26 cellular contexts compared by ENCODE assay signal in the genomic region with DNA sequence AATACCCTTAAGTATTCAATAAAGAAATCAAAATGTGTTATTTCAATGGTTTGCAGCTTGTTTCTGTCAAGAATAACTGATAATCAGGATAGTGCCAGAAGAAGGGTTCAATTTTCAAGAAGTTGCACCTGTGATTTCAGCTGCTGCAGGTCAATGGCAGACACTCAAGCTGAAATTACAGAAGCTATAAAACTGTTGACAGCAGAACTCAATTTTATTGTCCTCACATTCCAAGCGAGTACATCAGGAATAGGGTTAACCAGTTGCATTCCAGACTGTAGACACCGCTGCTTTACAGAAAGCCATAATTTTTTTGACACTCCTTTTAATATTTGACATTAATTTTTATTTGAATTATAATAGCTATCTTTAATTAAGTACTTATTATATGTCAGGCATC.
"Had no signal": no experiment of that assay in that cellular context is flagged by ENCODE, and none has a peak within 500 bp of the region (broad histone marks: within the 10 kb centered on the region; RNA-seq: fewer than 3 reads in every experiment).

No MANE protein-coding gene starts in this region.

- H3K4me3 ChIP-seq: adrenal gland, ascending aorta, left ventricle myocardium inferior, ovary, prostate gland, upper lobe of left lung had no signal

- H3K27ac ChIP-seq: adrenal gland, ascending aorta, brain microvascular endothelial cell, left ventricle myocardium inferior, ovary, prostate gland, upper lobe of left lung had no signal

- H3K27me3 Mint-ChIP-seq: activated B cell treated with CpG ODN at 0.5 μM for 24 hours; activated CD4-positive, alpha-beta T cell treated with anti-CD3 and anti-CD28 coated beads for 36 hours; activated naive CD8-positive, alpha-beta T cell; activated T-cell treated with anti-CD3 and anti-CD28 coated beads, Interleukin-2, amount 50 U/mL, for 24 hours had no signal

- ATAC-seq: activated CD4-positive, alpha-beta T cell treated with anti-CD3 and anti-CD28 coated beads for 36 hours; esophagus mucosa; naive thymus-derived CD8-positive, alpha-beta T cell had no signal

- H3K9me3 Mint-ChIP-seq: activated B cell treated with CpG ODN at 0.5 μM for 24 hours; activated T-cell treated with anti-CD3 and anti-CD28 coated beads, Interleukin-2, amount 50 U/mL, for 24 hours; activated T-helper 2 cell treated with anti-CD3 and anti-CD28 coated beads, Interferon-gamma antibody, Interleukin-2, Interleukin-4, amounts not matched to agents 10 μg/mL and 5 μg/mL and 100 μg/mL, durations not matched to agents 14 hours and 24 hours and 36 hours had no signal

- H3K4me3 Mint-ChIP-seq: activated B cell treated with CpG ODN at 0.5 μM for 24 hours; activated CD4-positive, alpha-beta T cell treated with anti-CD3 and anti-CD28 coated beads for 36 hours; activated naive CD8-positive, alpha-beta T cell; activated T-cell treated with anti-CD3 and anti-CD28 coated beads, Interleukin-2, amount 50 U/mL, for 24 hours; naive thymus-derived CD8-positive, alpha-beta T cell had no signal

- H3K4me1 Mint-ChIP-seq: activated B cell treated with CpG ODN at 0.5 μM for 24 hours; activated CD4-positive, alpha-beta T cell treated with anti-CD3 and anti-CD28 coated beads for 36 hours; naive thymus-derived CD8-positive, alpha-beta T cell had no signal

- DNase-seq: activated B cell treated with CpG ODN at 0.5 μM for 24 hours; activated CD4-positive, alpha-beta T cell treated with anti-CD3 and anti-CD28 coated beads for 36 hours; activated CD4-positive, alpha-beta T cell treated with anti-CD3 and anti-CD28 coated beads, Interleukin-2, amount 50 U/mL, for 4 hours; activated CD8-positive, alpha-beta memory T cell treated with anti-CD3 and anti-CD28 coated beads for 24 hours; activated CD8-positive, alpha-beta memory T cell treated with anti-CD3 and anti-CD28 coated beads, Interleukin-2, amount 50 U/mL, for 4 hours; activated naive CD4-positive, alpha-beta T cell; activated T-cell treated with anti-CD3 and anti-CD28 coated beads, Interleukin-2, amount 50 U/mL, for 24 hours; adrenal gland; brain microvascular endothelial cell; caudate nucleus; effector memory CD4-positive, alpha-beta T cell; foreskin melanocyte; glutamatergic neuron; hippocampal formation; kidney glomerular epithelial cell; left ventricle myocardium inferior; naive thymus-derived CD8-positive, alpha-beta T cell; ovary; stimulated activated CD4-positive, alpha-beta T cell treated with anti-CD3 and anti-CD28 coated beads, Interleukin-4, amount 100 ng/mL, for 24 hours; stimulated activated naive CD4-positive, alpha-beta T cell treated with Interleukin-2 at 50 U/mL for 16 hours; upper lobe of left lung had no signal

- H3K36me3 ChIP-seq: adrenal gland, ascending aorta, brain microvascular endothelial cell, left ventricle myocardium inferior, ovary, prostate gland, upper lobe of left lung had no signal

- H3K36me3 Mint-ChIP-seq: activated naive CD8-positive, alpha-beta T cell; naive thymus-derived CD8-positive, alpha-beta T cell had no signal

- H3K9me3 ChIP-seq: adrenal gland, ascending aorta, left ventricle myocardium inferior, ovary, prostate gland, upper lobe of left lung had no signal

- H3K27me3 ChIP-seq: adrenal gland, ascending aorta, brain microvascular endothelial cell, ovary, upper lobe of left lung had no signal

- H3K27ac Mint-ChIP-seq: activated B cell treated with CpG ODN at 0.5 μM for 24 hours; activated CD4-positive, alpha-beta T cell treated with anti-CD3 and anti-CD28 coated beads for 36 hours; activated naive CD8-positive, alpha-beta T cell; activated T-cell treated with anti-CD3 and anti-CD28 coated beads, Interleukin-2, amount 50 U/mL, for 24 hours; activated T-helper 2 cell treated with anti-CD3 and anti-CD28 coated beads, Interferon-gamma antibody, Interleukin-2, Interleukin-4, amounts not matched to agents 10 μg/mL and 5 μg/mL and 100 μg/mL, durations not matched to agents 14 hours and 24 hours and 36 hours; naive thymus-derived CD8-positive, alpha-beta T cell had no signal

- H3K4me1 ChIP-seq: adrenal gland, ascending aorta, left ventricle myocardium inferior, prostate gland, upper lobe of left lung had no signal
